Comparison of ENCODE assay signal across 1 cellular context in genomic region chr2:84487298-84487996, GRCh38.
TF ChIP-seq lines count a peak whose summit lies in the region.

No MANE protein-coding gene starts in this region.

TF ChIP-seq in GM23338, 12 proteins besides CTCF, POLR2A, EP300 and RAD21 (continued from another document):
- TF ChIP-seq REST (IDR thresholded peaks at IDR 0.05; ENCODE audit: unreplicated experiment) (no peak), ZNF462 (CRISPR knock-in tag; IDR thresholded peaks at IDR 0.05) (no peak), ZNF114 (CRISPR knock-in tag; IDR thresholded peaks at IDR 0.05) (no peak), STAT1 (IDR thresholded peaks at IDR 0.05; ENCODE audit: unreplicated experiment) (no peak), NANOG (IDR thresholded peaks at IDR 0.05; ENCODE audit: borderline replicate concordance) (no peak), JUNB (IDR thresholded peaks at IDR 0.05; ENCODE audit: unreplicated experiment) (no peak), EZH2 (IDR thresholded peaks at IDR 0.05; ENCODE audit: low read depth, unreplicated experiment) (no peak), CREB1 (CRISPR knock-in tag; IDR thresholded peaks at IDR 0.05; ENCODE audit: low read depth) (no peak), ZNF331 (CRISPR knock-in tag; IDR thresholded peaks at IDR 0.05; ENCODE audit: low read depth) (no peak)
TF ChIP-seq in GM23338: peak in this region for 0.
